In the genomic region with DNA sequence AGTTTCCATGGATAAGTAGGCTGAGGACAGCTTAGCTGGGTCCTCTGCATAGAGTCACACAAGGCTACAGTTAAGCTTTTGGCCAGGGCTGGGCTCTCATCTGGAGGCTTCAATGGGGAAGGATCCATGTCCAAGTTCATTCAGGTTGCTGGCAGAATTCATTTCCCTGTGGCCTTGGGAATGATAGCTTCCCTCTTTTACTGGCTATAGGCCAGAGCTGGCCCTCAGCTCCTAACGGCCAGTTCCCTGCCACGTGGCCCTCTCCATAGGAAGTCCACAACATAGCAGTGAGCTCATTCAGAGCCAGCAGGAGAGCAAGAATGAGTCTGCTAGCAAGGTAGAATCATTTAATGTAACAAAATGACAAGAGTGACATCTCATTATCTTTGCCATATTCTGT, we compare ENCODE assay signal across 9 cellular contexts. TPM values are rescaled to one million over a fixed set of nuclear protein-coding genes. Genes with fewer than 3 reads are reported as not detected.
DNase-seq lines count a peak whose midpoint lies in the region; ATAC-seq and TF ChIP-seq lines count a peak whose summit lies in the region.
"Had no signal": no experiment of that assay in that cellular context is flagged by ENCODE, and none has a peak within 500 bp of the region (broad histone marks: within the 10 kb centered on the region; RNA-seq: fewer than 3 reads in every experiment).

No MANE protein-coding gene starts in this region.

- H3K27ac ChIP-seq in adrenal gland (peak overlapping the region in 1 of 5 donors; percentile 21), cardiac muscle cell (peak overlapping the region; percentile 84), upper lobe of right lung (no peak overlapping the region)
- no peak overlapping the region for H3K27ac ChIP-seq in CD4-positive, alpha-beta T cell (ENCODE audit: low read depth, low read length)

- 15 to 24% (median 19%) methylated on average over 2 of the region's 2 CpGs for WGBS in adrenal gland, 4 donors

- H3K36me3 ChIP-seq in adrenal gland (replicated peaks in 1 of 2) (peaks cover 0 to 19% of the 10 kb centered on the region in 2 donors), cardiac muscle cell (peaks cover 5% of the 10 kb centered on the region), upper lobe of right lung (peaks cover 34% of the 10 kb centered on the region)

- H3K27me3 Mint-ChIP-seq in CD4-positive, alpha-beta T cell: no peaks in the 10 kb centered on the region

- H3K27me3 ChIP-seq in adrenal gland (no peaks in the 10 kb centered on the region), cardiac muscle cell (no peaks in the 10 kb centered on the region), upper lobe of right lung (no peaks in the 10 kb centered on the region)
- H3K27me3 ChIP-seq in CD4-positive, alpha-beta T cell (ENCODE audit: control insufficient read depth, insufficient read depth, low read length): no peaks in the 10 kb centered on the region
- H3K27me3 ChIP-seq: tibial nerve had no signal

- CTCF ChIA-PET in CD4-positive, alpha-beta T cell (lab: Charles Lee): no interaction called here

- H3K9me3 ChIP-seq in adrenal gland (replicated peaks in 1 of 3) (no peaks in the 10 kb centered on the region), cardiac muscle cell (ENCODE audit: low read depth) (no peaks in the 10 kb centered on the region), upper lobe of right lung (no peaks in the 10 kb centered on the region)
- no peaks in the 10 kb centered on the region for H3K9me3 ChIP-seq in CD4-positive, alpha-beta T cell (ENCODE audit: control insufficient read depth, low read length)
- H3K9me3 ChIP-seq: tibial nerve had no signal

- peak; percentile 10 for DNase-seq in NCI-H2227 (lab: John Stamatoyannopoulos, UW; ENCODE audit: unreplicated experiment)
- DNase-seq in NCI-H2227 treated with DMSO at 0.1 percent for 48 hours (lab: John Stamatoyannopoulos, UW): no peak
- peak in 4 of 7 donors; percentile 20 to 43 (median 32) for DNase-seq in adrenal gland
- DNase-seq in cardiac muscle cell (ENCODE audit: low read depth in 1 of 2, low spot score in 1 of 2): peak in 1 of 2 donors; percentile 84
- no peak for DNase-seq in upper lobe of right lung
- DNase-seq in CD4-positive, alpha-beta T cell: no peak
- DNase-seq in T-helper 9 cell: no peak

- no peak for TF ChIP-seq POLR2A in adrenal gland (IDR thresholded peaks at IDR 0.05)

- intact Hi-C loops in adrenal gland (cut with DNase I) (no loop called here), upper lobe of right lung (cut with DNase I) (no loop called here)
- intact Hi-C loops in CD4-positive, alpha-beta T cell (cut with DNase I, micrococcal nuclease): no loop called here

- H3K4me3 ChIP-seq in adrenal gland (no peak overlapping the region), cardiac muscle cell (no peak overlapping the region), upper lobe of right lung (no peak overlapping the region)
- H3K4me3 ChIP-seq: tibial nerve had no signal

- TF ChIP-seq CTCF in adrenal gland (IDR thresholded peaks at IDR 0.05): no peak
- TF ChIP-seq CTCF in cardiac muscle cell (IDR thresholded peaks at IDR 0.05; ENCODE audit: low read depth, low read length): no peak
- no peak for TF ChIP-seq CTCF in upper lobe of right lung (IDR thresholded peaks at IDR 0.05)
- no peak for TF ChIP-seq CTCF in CD4-positive, alpha-beta T cell (IDR thresholded peaks at IDR 0.05)

- no peaks in the 10 kb centered on the region for H3K4me1 Mint-ChIP-seq in CD4-positive, alpha-beta T cell (ENCODE audit: low read depth)

- POLR2A ChIA-PET in CD4-positive, alpha-beta T cell (lab: Charles Lee): no interaction called here

- H3K36me3 Mint-ChIP-seq in CD4-positive, alpha-beta T cell (ENCODE audit: low read depth): peaks cover 86% of the 10 kb centered on the region

- H3K4me1 ChIP-seq in adrenal gland (replicated peaks in 1 of 2) (peaks cover 0 to 18% of the 10 kb centered on the region in 2 donors), cardiac muscle cell (ENCODE audit: low read depth) (peaks cover 48% of the 10 kb centered on the region), upper lobe of right lung (peaks cover 19% of the 10 kb centered on the region)

- no peaks in the 10 kb centered on the region for H3K9me3 Mint-ChIP-seq in CD4-positive, alpha-beta T cell

- ATAC-seq in upper lobe of right lung: peak; percentile 41
- ATAC-seq in CD4-positive, alpha-beta T cell (ENCODE audit: poor library complexity): no peak
- ATAC-seq in GM21529 (IDR thresholded peaks at IDR 0.05; ENCODE audit: unreplicated experiment): no peak

- no peak overlapping the region for H3K27ac Mint-ChIP-seq in CD4-positive, alpha-beta T cell

- no peak overlapping the region for H3K4me3 Mint-ChIP-seq in CD4-positive, alpha-beta T cell

RNA-seq across cellular contexts. Expression of a gene that starts 15.1 kb away (rescaled TPM):
- total RNA-seq in adrenal gland (10 to 100 TPM in 6 of 8 donors, 1 to 10 TPM in 2; 2.5 to 22.7 (median 16.0) TPM), cardiac muscle cell (3.7 and 6.5 TPM in 2 replicates), upper lobe of right lung (56.5 TPM)
- polyA plus RNA-seq in adrenal gland (10 to 100 TPM in 2 of 3 donors, 1 to 10 TPM in 1; 6.4 to 45.4 (median 22.0) TPM), cardiac muscle cell (2.6 and 2.8 TPM in 2 replicates)
- total RNA-seq in CD4-positive, alpha-beta T cell: not detected

Comparison
In these comparisons a context has a peak if more than half of its experiments do, and no peak if none do; other contexts are left out.
1. DNase-seq: peak in NCI-H2227 (single experiment) and adrenal gland (4 of 7); none in NCI-H2227 treated with DMSO at 0.1 percent for 48 hours (single experiment), upper lobe of right lung (single experiment), CD4-positive, alpha-beta T cell (0 of 10) and T-helper 9 cell (single experiment).